ENCODE assay signal across 8 cellular contexts in genomic region chr11:124800226-124800929, GRCh38. TPM values are rescaled to one million over a fixed set of nuclear protein-coding genes. Genes with fewer than 3 reads are reported as not detected.
DNase-seq lines count a peak whose midpoint lies in the region; ATAC-seq and TF ChIP-seq lines count a peak whose summit lies in the region.

MSANTD2 (minus strand) TSS chr11:124800406; CDS start chr11:124800380, 26 bp downstream.

- peak within 1 kb of the TSS; percentile 97 for H3K4me2 ChIP-seq in KMS-11

- H3K9me3 ChIP-seq in SJCRH30 (replicated peaks) (no peaks in the 10 kb centered on the region), gastroesophageal sphincter (no peaks in the 10 kb centered on the region), neutrophil (no peaks in the 10 kb centered on the region)

- peak; percentile 91 to 93 for TF ChIP-seq POLR2A in gastroesophageal sphincter (IDR thresholded peaks at IDR 0.05)

- 0% methylated on average over 1 of the region's 62 CpGs for WGBS in gastroesophageal sphincter (ENCODE audit: low coverage in 1 of 2), 2 donors

- peak within 1 kb of the TSS; percentile 87 for H2AFZ ChIP-seq in KMS-11 (ENCODE audit: low read depth)

- H4K20me1 ChIP-seq in KMS-11 (ENCODE audit: insufficient read depth), result no peaks in the 10 kb centered on the region

- no peaks in the 10 kb centered on the region for H3K9me3 Mint-ChIP-seq in activated naive CD4-positive, alpha-beta T cell treated with anti-CD3 and anti-CD28 coated beads for 36 hours

- H3K36me3 ChIP-seq in KMS-11 (ENCODE audit: insufficient read depth), result no peaks in the 10 kb centered on the region
- H3K36me3 ChIP-seq in SJCRH30, result no peaks in the 10 kb centered on the region
- H3K36me3 ChIP-seq in gastroesophageal sphincter, result peaks cover 0 to under 1% of the 10 kb centered on the region in 2 donors
- H3K36me3 ChIP-seq in neutrophil, result no peaks in the 10 kb centered on the region

- ATAC-seq in GM21737 (IDR thresholded peaks at IDR 0.05; ENCODE audit: unreplicated experiment), result peak; percentile 86
- peak; percentile 93 for ATAC-seq in gastroesophageal sphincter

- H3K79me2 ChIP-seq in KMS-11 (ENCODE audit: insufficient read depth, low read depth), result peaks cover 30% of the 10 kb centered on the region

- H3K4me3 Mint-ChIP-seq in activated naive CD4-positive, alpha-beta T cell treated with anti-CD3 and anti-CD28 coated beads for 36 hours, result peak within 1 kb of the TSS; percentile 85

- DNase-seq in EL, result peak; percentile 80
- peak; percentile 73 to 79 for DNase-seq in SJCRH30
- peak; percentile 82 for DNase-seq in activated naive CD4-positive, alpha-beta T cell treated with anti-CD3 and anti-CD28 coated beads for 36 hours
- peak; percentile 40 to 95 (median 83) for DNase-seq in substantia nigra (lab: John Stamatoyannopoulos, UW)

- intact Hi-C loops in activated naive CD4-positive, alpha-beta T cell treated with anti-CD3 and anti-CD28 coated beads for 36 hours (cut with micrococcal nuclease), result loop anchor here (1.0 to 2.0 kb wide), 6 partner anchors 54 to 1060 kb away; partner anchors contain the start of genes TBRG1 and ZNF202

- H3K4me1 ChIP-seq in KMS-11 (ENCODE audit: low read depth, poor library complexity, severe bottlenecking) (peaks cover 23% of the 10 kb centered on the region), SJCRH30 (peaks cover 7% of the 10 kb centered on the region), gastroesophageal sphincter (peaks cover 4 to 45% (median 21%) of the 10 kb centered on the region in 3 donors), neutrophil (ENCODE audit: control insufficient read depth in 1 of 2, insufficient read depth in 1 of 2, low read depth in 1 of 2, low read length in 1 of 2) (peaks cover 16 to 17% of the 10 kb centered on the region in 2 experiments)

- H3K4me3 ChIP-seq in KMS-11 (IDR thresholded peaks at IDR 0.05; ENCODE audit: insufficient read depth, low read depth, low read length) (no peak within 1 kb of the TSS), SJCRH30 (peak within 1 kb of the TSS; percentile 95), gastroesophageal sphincter (peak within 1 kb of the TSS; percentile 81 to 99), neutrophil (ENCODE audit: low read depth in 1 of 2, low read length in 1 of 2) (peak within 1 kb of the TSS; percentile 81 to 94)

- no peak for TF ChIP-seq EP300 in gastroesophageal sphincter (IDR thresholded peaks at IDR 0.05)

- no peaks in the 10 kb centered on the region for H3K36me3 Mint-ChIP-seq in activated naive CD4-positive, alpha-beta T cell treated with anti-CD3 and anti-CD28 coated beads for 36 hours (ENCODE audit: low read depth)

- no peaks in the 10 kb centered on the region for H3K27me3 ChIP-seq in KMS-11 (ENCODE audit: insufficient read depth, low read depth)
- no peaks in the 10 kb centered on the region for H3K27me3 ChIP-seq in SJCRH30
- no peaks in the 10 kb centered on the region for H3K27me3 ChIP-seq in gastroesophageal sphincter
- H3K27me3 ChIP-seq in neutrophil, result peaks cover 91% of the 10 kb centered on the region

- peaks cover 32% of the 10 kb centered on the region for H3K4me1 Mint-ChIP-seq in activated naive CD4-positive, alpha-beta T cell treated with anti-CD3 and anti-CD28 coated beads for 36 hours (ENCODE audit: low read depth)

- CTCF ChIA-PET in activated naive CD4-positive, alpha-beta T cell treated with anti-CD3 and anti-CD28 coated beads for 36 hours (lab: Charles Lee), result interaction anchor here (0.7 to 1.7 kb wide), 8 partner anchors 33 to 398 kb away, joined by 3 to 8 read pairs (median 4); partner anchors contain the start of gene ESAM

- H3K9ac ChIP-seq in KMS-11, result peak within 1 kb of the TSS; percentile 73

- peak within 1 kb of the TSS; percentile 59 for H3K27ac ChIP-seq in KMS-11
- peak within 1 kb of the TSS; percentile 92 for H3K27ac ChIP-seq in SJCRH30
- peak within 1 kb of the TSS; percentile 88 to 99 (median 96) for H3K27ac ChIP-seq in gastroesophageal sphincter
- peak within 1 kb of the TSS; percentile 56 for H3K27ac ChIP-seq in neutrophil
- peak within 1 kb of the TSS; percentile 88 for H3K27ac ChIP-seq in substantia nigra (ENCODE audit: low read depth, low read length, poor library complexity, severe bottlenecking)

- no peak for TF ChIP-seq CTCF in KMS-11 (conservative IDR thresholded peaks at IDR 0.05; ENCODE audit: low read depth, low read length)
- no peak for TF ChIP-seq CTCF in gastroesophageal sphincter (IDR thresholded peaks at IDR 0.05)
- TF ChIP-seq CTCF in neutrophil (IDR thresholded peaks at IDR 0.05), result no peak

- H3K27ac Mint-ChIP-seq in activated naive CD4-positive, alpha-beta T cell treated with anti-CD3 and anti-CD28 coated beads for 36 hours, result peak within 1 kb of the TSS; percentile 92

- no peaks in the 10 kb centered on the region for H3K27me3 Mint-ChIP-seq in activated naive CD4-positive, alpha-beta T cell treated with anti-CD3 and anti-CD28 coated beads for 36 hours (ENCODE audit: low read depth)

RNA-seq across cellular contexts. Expression of gene MSANTD2, which starts in this region (rescaled TPM):
- total RNA-seq in SJCRH30 (2014; rRNA removed; shearing (Covaris generic)), result 9.2 and 12.6 TPM in 2 replicates
- total RNA-seq in activated naive CD4-positive, alpha-beta T cell treated with anti-CD3 and anti-CD28 coated beads for 36 hours, result 1 to 10 TPM; 3.8 to 4.2 TPM
- total RNA-seq in gastroesophageal sphincter, result 10 to 100 TPM in 3 of 4 donors, 1 to 10 TPM in 1; 7.0 to 34.9 (median 13.0) TPM
